In genomic region chr17:40415390-40415789, GRCh38 we compare ENCODE assay signal across 8 cellular contexts. TPM values are rescaled to one million over a fixed set of nuclear protein-coding genes. Genes with fewer than 3 reads are reported as not detected.
DNase-seq lines count a peak whose midpoint lies in the region; ATAC-seq and TF ChIP-seq lines count a peak whose summit lies in the region.

No MANE protein-coding gene starts in this region.

- ATAC-seq in natural killer cell treated with Interleukin-12 subunit alpha and Interleukin-12 subunit beta and Interleukin-15 and Interleukin-18, amount 100 ng/mL, for 72 hours: no peak
- ATAC-seq in HG03342 (IDR thresholded peaks at IDR 0.05; ENCODE audit: unreplicated experiment) (no peak), GM21367 (IDR thresholded peaks at IDR 0.05; ENCODE audit: unreplicated experiment) (no peak)

- peaks cover 0 to 9% of the 10 kb centered on the region in 2 donors for H3K4me1 Mint-ChIP-seq in natural killer cell treated with Interleukin-12 subunit alpha and Interleukin-12 subunit beta and Interleukin-15 and Interleukin-18, amount 100 ng/mL, for 72 hours (ENCODE audit: low read depth in 2 of 2)

- H3K36me3 Mint-ChIP-seq in natural killer cell treated with Interleukin-12 subunit alpha and Interleukin-12 subunit beta and Interleukin-15 and Interleukin-18, amount 100 ng/mL, for 72 hours: peaks cover under 1% of the 10 kb centered on the region

- H3K27me3 Mint-ChIP-seq in natural killer cell treated with Interleukin-12 subunit alpha and Interleukin-12 subunit beta and Interleukin-15 and Interleukin-18, amount 100 ng/mL, for 72 hours: no peaks in the 10 kb centered on the region

- no peaks in the 10 kb centered on the region for H3K9me3 Mint-ChIP-seq in natural killer cell treated with Interleukin-12 subunit alpha and Interleukin-12 subunit beta and Interleukin-15 and Interleukin-18, amount 100 ng/mL, for 72 hours

- DNase-seq in AG09309 (ENCODE audit: low read depth) (peak; percentile 13), GM10248 (ENCODE audit: extremely low spot score) (peak; percentile 56), NCI-H748 treated with DMSO at 0.1 percent for 48 hours (lab: John Stamatoyannopoulos, UW) (peak; percentile 13), cerebellar cortex (ENCODE audit: low spot score) (peak; percentile 42), GOT3 (lab: John Stamatoyannopoulos, UW) (no peak)
- no peak for DNase-seq in natural killer cell treated with Interleukin-12 subunit alpha and Interleukin-12 subunit beta and Interleukin-15 and Interleukin-18, amount 100 ng/mL, for 72 hours (ENCODE audit: low spot score)

- H3K27ac Mint-ChIP-seq in natural killer cell treated with Interleukin-12 subunit alpha and Interleukin-12 subunit beta and Interleukin-15 and Interleukin-18, amount 100 ng/mL, for 72 hours: no peak overlapping the region

- POLR2A ChIA-PET in GM10248 (lab: Yijun Ruan, JAX): no interaction called here

- H3K4me3 Mint-ChIP-seq in natural killer cell treated with Interleukin-12 subunit alpha and Interleukin-12 subunit beta and Interleukin-15 and Interleukin-18, amount 100 ng/mL, for 72 hours: peak overlapping the region; percentile 18

- peak; percentile 53 for TF ChIP-seq CTCF in AG09309 (IDR thresholded peaks at IDR 0.05; ENCODE audit: control insufficient read depth, insufficient read depth, low read depth, low read length, missing control alignments)
- TF ChIP-seq CTCF in GM10248 (IDR thresholded peaks at IDR 0.05; ENCODE audit: control extremely low read depth, extremely low read depth, low read depth, missing control alignments): peak; percentile 46

- CTCF ChIA-PET in GM10248 (lab: Yijun Ruan, JAX): interaction anchor here (0.9 to 4.6 kb wide), 17 partner anchors 8 to 145 kb away, joined by 3 to 53 read pairs (median 4); partner anchors contain the start of gene IGFBP4

- H3K4me3 ChIP-seq in AG09309 (ENCODE audit: control insufficient read depth, low read depth, low read length): peak overlapping the region; percentile 20; the same call in 1 of the 2 replicates

RNA-seq across cellular contexts. Expression of gene TOP2A, which starts 2.3 kb away (rescaled TPM):
- 100 to 1,000 TPM in 1 of 2 donors, 10 to 100 TPM in 1; 96.7 to 116 TPM for total RNA-seq in natural killer cell treated with Interleukin-12 subunit alpha and Interleukin-12 subunit beta and Interleukin-15 and Interleukin-18, amount 100 ng/mL, for 72 hours

RNA-seq across cellular contexts. Expression of gene IGFBP4, which starts 27.9 kb away (rescaled TPM):
- total RNA-seq in natural killer cell treated with Interleukin-12 subunit alpha and Interleukin-12 subunit beta and Interleukin-15 and Interleukin-18, amount 100 ng/mL, for 72 hours: under 1 TPM; 0.59 to 0.88 TPM

RNA-seq across cellular contexts. Expression of gene GJD3, which starts 50.9 kb away (rescaled TPM):
- total RNA-seq in natural killer cell treated with Interleukin-12 subunit alpha and Interleukin-12 subunit beta and Interleukin-15 and Interleukin-18, amount 100 ng/mL, for 72 hours: not detected

Comparison
In these comparisons a context has a peak if more than half of its experiments do, and no peak if none do; other contexts are left out.
1. DNase-seq: peak in AG09309 (single experiment), GM10248 (single experiment), NCI-H748 treated with DMSO at 0.1 percent for 48 hours (single experiment) and cerebellar cortex (single experiment); none in natural killer cell treated with Interleukin-12 subunit alpha and Interleukin-12 subunit beta and Interleukin-15 and Interleukin-18, amount 100 ng/mL, for 72 hours (single experiment) and GOT3 (single experiment).